In genomic region chr1:9201421-9202239, GRCh38 we compare ENCODE assay signal across 9 cellular contexts. TPM values are rescaled to one million over a fixed set of nuclear protein-coding genes. Genes with fewer than 3 reads are reported as not detected.
A peak's percentile ranks its signal among the peaks of the same experiment; 100 is the strongest.
DNase-seq lines count a peak whose midpoint lies in the region; ATAC-seq, FAIRE-seq and TF ChIP-seq lines count a peak whose summit lies in the region.
"Had no signal": no experiment of that assay in that cellular context is flagged by ENCODE, and none has a peak within 500 bp of the region (broad histone marks: within the 10 kb centered on the region; RNA-seq: fewer than 3 reads in every experiment).

No MANE protein-coding gene starts in this region.

- no peak overlapping the region for H3K27ac Mint-ChIP-seq in endodermal cell
- H3K27ac Mint-ChIP-seq in neural crest cell (ENCODE audit: unreplicated experiment) = no peak overlapping the region

- no peak overlapping the region for H3K27ac ChIP-seq in endodermal cell (ENCODE audit: low read depth, low read length)

- 8 to 12% methylated on average over 8 to 24 of the region's 24 CpGs for WGBS in endodermal cell (ENCODE audit: insufficient coverage in 1 of 2, insufficient read length in 1 of 2), 2 experiments

- H3K27me3 Mint-ChIP-seq in endodermal cell (ENCODE audit: insufficient read depth) = peaks cover 82% of the 10 kb centered on the region
- H3K27me3 Mint-ChIP-seq in neural crest cell (ENCODE audit: low read depth) = peaks cover 96% of the 10 kb centered on the region

- H3K4me1 Mint-ChIP-seq in endodermal cell = peaks cover 12% of the 10 kb centered on the region
- peaks cover 29% of the 10 kb centered on the region for H3K4me1 Mint-ChIP-seq in neural crest cell

- peak overlapping the region; percentile 61 for H3K9ac ChIP-seq in NT2/D1 (ENCODE audit: insufficient read length, low read depth)
- no peak overlapping the region for H3K9ac ChIP-seq in endodermal cell (ENCODE audit: extremely low read depth, low read length, poor library complexity, severe bottlenecking)

- no peaks in the 10 kb centered on the region for H3K36me3 Mint-ChIP-seq in endodermal cell (ENCODE audit: low read depth)
- H3K36me3 Mint-ChIP-seq in neural crest cell (ENCODE audit: low read depth) = no peaks in the 10 kb centered on the region

- H3K36me3 ChIP-seq in NT2/D1 (ENCODE audit: insufficient read depth, insufficient read length, low read length) (no peaks in the 10 kb centered on the region), endodermal cell (ENCODE audit: control insufficient read depth, insufficient read depth, low read length) (no peaks in the 10 kb centered on the region)

- peak; percentile 84 for FAIRE-seq in GM12891 (lab: Jason Lieb, UNC)
- FAIRE-seq: TTC549 had no signal

- H3K9me3 ChIP-seq in NT2/D1 (ENCODE audit: insufficient read depth, low read length) = no peaks in the 10 kb centered on the region
- no peaks in the 10 kb centered on the region for H3K9me3 ChIP-seq in endodermal cell (ENCODE audit: control insufficient read depth, low read length)

- no peak for DNase-seq in GM12891 (ENCODE audit: insufficient read length, low spot score)
- DNase-seq in NT2/D1 (ENCODE audit: low read depth, low spot score) = no peak
- peak; percentile 72 for DNase-seq in endodermal cell
- no peak for DNase-seq in neural crest cell (ENCODE audit: low read depth, low spot score)
- no peak for DNase-seq in OCI-M2 (lab: John Stamatoyannopoulos, UW; ENCODE audit: unreplicated experiment)

- H3K4me3 Mint-ChIP-seq in endodermal cell = peak overlapping the region; percentile 42
- peak overlapping the region; percentile 29 for H3K4me3 Mint-ChIP-seq in neural crest cell

- H3K9me3 Mint-ChIP-seq in endodermal cell (no peaks in the 10 kb centered on the region), neural crest cell (no peaks in the 10 kb centered on the region)

- no peak for TF ChIP-seq POLR2A in GM12891 (IDR thresholded peaks at IDR 0.05; ENCODE audit: low read depth, low read length)

- H3K4me1 ChIP-seq in NT2/D1 (ENCODE audit: insufficient read depth, insufficient read length) (peaks cover 6% of the 10 kb centered on the region), endodermal cell (ENCODE audit: control insufficient read depth, insufficient read depth, low read length) (no peaks in the 10 kb centered on the region)

- peaks cover 81% of the 10 kb centered on the region for H3K27me3 ChIP-seq in NT2/D1 (ENCODE audit: insufficient read depth, insufficient read length)
- H3K27me3 ChIP-seq in endodermal cell (ENCODE audit: control insufficient read depth, insufficient read depth, low read length, poor library complexity, severe bottlenecking) = peaks cover 77% of the 10 kb centered on the region

- no peak for TF ChIP-seq CTCF in endodermal cell (conservative IDR thresholded peaks at IDR 0.05)
- no peak for TF ChIP-seq CTCF in neural crest cell (conservative IDR thresholded peaks at IDR 0.05)

- ATAC-seq in GM18861 (IDR thresholded peaks at IDR 0.05; ENCODE audit: unreplicated experiment) = no peak
- no peak for ATAC-seq in GM19395 (IDR thresholded peaks at IDR 0.05; ENCODE audit: unreplicated experiment)
- no peak for ATAC-seq in GM18873 (IDR thresholded peaks at IDR 0.05; ENCODE audit: low FRiP score, unreplicated experiment)

- H3K4me3 ChIP-seq in NT2/D1 (ENCODE audit: insufficient read length, low read depth) (peak overlapping the region; percentile 33), endodermal cell (ENCODE audit: low read length) (peak overlapping the region; percentile 70)

TF ChIP-seq in GM12891, 5 proteins besides CTCF, POLR2A, EP300 and RAD21:
- TF ChIP-seq SPI1 (IDR thresholded peaks at IDR 0.05; ENCODE audit: low read depth, low read length) (no peak), TAF1 (IDR thresholded peaks at IDR 0.05; ENCODE audit: low read depth, low read length) (no peak), PAX5 (IDR thresholded peaks at IDR 0.05; ENCODE audit: insufficient read depth, low read length, severe bottlenecking) (no peak), POU2F2 (IDR thresholded peaks at IDR 0.05; ENCODE audit: low read depth, low read length) (no peak), POLR2AphosphoS5 (IDR thresholded peaks at IDR 0.05; ENCODE audit: low read depth, low read length) (no peak)
TF ChIP-seq in GM12891: peak in this region for 0.

RNA-seq across cellular contexts. Expression of gene H6PD, which starts 32.9 kb away (rescaled TPM):
- 8.7 TPM for polyA plus RNA-seq in GM12891 (2012; ENCODE audit: low read depth, missing spikeins)
- total RNA-seq in endodermal cell (10 to 100 TPM; 21.5 to 34.4 TPM), neural crest cell (23.4 and 23.9 TPM in 2 replicates)
- polyA plus RNA-seq in endodermal cell (2013, experiment 1 of 2) = 14.8 TPM
- 14.2 TPM for polyA plus RNA-seq in endodermal cell (2013, experiment 2 of 2)
